In genomic region chr11:103548838-103549237, GRCh38 we compare ENCODE assay signal across 31 cellular contexts.
"Had no signal": no experiment of that assay in that cellular context is flagged by ENCODE, and none has a peak within 500 bp of the region (broad histone marks: within the 10 kb centered on the region; RNA-seq: fewer than 3 reads in every experiment).

No MANE protein-coding gene starts in this region.

- H3K36me3 Mint-ChIP-seq: natural killer cell; neural progenitor cell; stimulated activated memory B cell treated with anti-CD40 and anti-IgM and Interleukin-4, amounts not matched to agents 10 μg/mL and 1 μg/mL and 100 μg/mL, for 72 hours; type B pancreatic cell had no signal

- H3K27me3 ChIP-seq: neural progenitor cell, ovary, spleen, suprapubic skin, testis, tibial artery, transverse colon, upper lobe of right lung, uterus had no signal

- ATAC-seq: natural killer cell; psoas muscle; right cardiac atrium; sciatic nerve; stimulated activated memory B cell treated with anti-CD40 and anti-IgM and Interleukin-4, amounts not matched to agents 10 μg/mL and 1 μg/mL and 100 μg/mL, for 72 hours; stimulated activated naive CD8-positive, alpha-beta T cell treated with anti-CD3 and anti-CD28 coated beads, Interleukin-15, amount 100 ng/mL, for 72 hours; stimulated activated naive CD8-positive, alpha-beta T cell treated with anti-CD3 and anti-CD28 coated beads, Interleukin-15, Interleukin-2, amounts not matched to agents 100 U/mL and 50 U/mL, for 24 hours; upper lobe of right lung had no signal

- H3K9me3 ChIP-seq: ovary, psoas muscle, spleen, suprapubic skin, testis, tibial artery, transverse colon, upper lobe of right lung, uterus had no signal

- DNase-seq: natural killer cell; occipital lobe; ovary; posterior cingulate gyrus; psoas muscle; right cardiac atrium; spleen; stimulated activated CD4-positive, alpha-beta T cell treated with anti-CD3 and anti-CD28 coated beads, Interleukin-12 subunit alpha, Interleukin-12 subunit beta, amount 100 ng/mL, for 4 hours; stimulated activated CD4-positive, alpha-beta T cell treated with anti-CD3 and anti-CD28 coated beads, Interleukin-1b, Interleukin-23, amount 100 ng/mL, for 48 hours; stimulated activated CD4-positive, alpha-beta T cell treated with anti-CD3 and anti-CD28 coated beads, Interleukin-4, amount 100 ng/mL, for 1 hour; stimulated activated CD4-positive, alpha-beta T cell treated with anti-CD3 and anti-CD28 coated beads, Interleukin-4, amount 100 ng/mL, for 4 hours; stimulated activated CD8-positive, alpha-beta memory T cell treated with anti-CD3 and anti-CD28 coated beads, Interleukin-4, amount 100 ng/mL, for 48 hours; stimulated activated naive CD4-positive, alpha-beta T cell; stimulated activated naive CD8-positive, alpha-beta T cell treated with anti-CD3 and anti-CD28 coated beads, Interleukin-15, amount 100 ng/mL, for 72 hours; stimulated activated naive CD8-positive, alpha-beta T cell treated with anti-CD3 and anti-CD28 coated beads, Interleukin-15, Interleukin-2, amounts not matched to agents 100 U/mL and 50 U/mL, for 24 hours; substantia nigra; testis; tibial artery; transverse colon; upper lobe of right lung; uterus had no signal

- H3K4me1 ChIP-seq: neural progenitor cell, parathyroid adenoma, psoas muscle, spleen, suprapubic skin, testis, tibial artery, transverse colon, upper lobe of right lung, uterus had no signal

- H3K4me3 ChIP-seq: neural progenitor cell, ovary, psoas muscle, skin epidermis, smooth muscle cell, spleen, suprapubic skin, testis, tibial artery, transverse colon, upper lobe of right lung, uterus had no signal

- H3K27ac Mint-ChIP-seq: natural killer cell; nephron; neural progenitor cell; progenitor cell of endocrine pancreas; stimulated activated memory B cell treated with anti-CD40 and anti-IgM and Interleukin-4, amounts not matched to agents 10 μg/mL and 1 μg/mL and 100 μg/mL, for 72 hours; stimulated activated naive CD8-positive, alpha-beta T cell treated with anti-CD3 and anti-CD28 coated beads, Interleukin-15, amount 100 ng/mL, for 72 hours; type B pancreatic cell had no signal

- H3K4me3 Mint-ChIP-seq: natural killer cell; nephron; neural progenitor cell; stimulated activated memory B cell treated with anti-CD40 and anti-IgM and Interleukin-4, amounts not matched to agents 10 μg/mL and 1 μg/mL and 100 μg/mL, for 72 hours; stimulated activated naive CD8-positive, alpha-beta T cell treated with anti-CD3 and anti-CD28 coated beads, Interleukin-15, amount 100 ng/mL, for 72 hours; type B pancreatic cell had no signal

- H3K27ac ChIP-seq: neural progenitor cell, ovary, parathyroid adenoma, psoas muscle, skin epidermis, spleen, suprapubic skin, testis, tibial artery, transverse colon, upper lobe of right lung, uterus had no signal

- H3K36me3 ChIP-seq: neural progenitor cell, ovary, spleen, suprapubic skin, tibial artery, transverse colon, upper lobe of right lung, uterus had no signal

- H3K4me2 ChIP-seq: neural progenitor cell, smooth muscle cell had no signal

- H3K27me3 Mint-ChIP-seq: progenitor cell of endocrine pancreas; stimulated activated memory B cell treated with anti-CD40 and anti-IgM and Interleukin-4, amounts not matched to agents 10 μg/mL and 1 μg/mL and 100 μg/mL, for 72 hours; stimulated activated naive CD8-positive, alpha-beta T cell treated with anti-CD3 and anti-CD28 coated beads, Interleukin-15, amount 100 ng/mL, for 72 hours; type B pancreatic cell had no signal

- H3K9me3 Mint-ChIP-seq: nephron; neural progenitor cell; stimulated activated memory B cell treated with anti-CD40 and anti-IgM and Interleukin-4, amounts not matched to agents 10 μg/mL and 1 μg/mL and 100 μg/mL, for 72 hours; stimulated activated naive CD8-positive, alpha-beta T cell treated with anti-CD3 and anti-CD28 coated beads, Interleukin-15, amount 100 ng/mL, for 72 hours had no signal

- H3K4me1 Mint-ChIP-seq: natural killer cell; stimulated activated memory B cell treated with anti-CD40 and anti-IgM and Interleukin-4, amounts not matched to agents 10 μg/mL and 1 μg/mL and 100 μg/mL, for 72 hours; stimulated activated naive CD8-positive, alpha-beta T cell treated with anti-CD3 and anti-CD28 coated beads, Interleukin-15, amount 100 ng/mL, for 72 hours had no signal
